ENCODE assay signal across 11 cellular contexts in genomic region chr2:29201979-29202378, GRCh38.
"Had no signal": no experiment of that assay in that cellular context is flagged by ENCODE, and none has a peak within 500 bp of the region (broad histone marks: within the 10 kb centered on the region; RNA-seq: fewer than 3 reads in every experiment).

No MANE protein-coding gene starts in this region.

- H3K27ac ChIP-seq: body of pancreas, stomach, testis, WERI-Rb-1 had no signal

- H3K27me3 ChIP-seq: body of pancreas, stomach, testis had no signal

- H3K4me1 ChIP-seq: body of pancreas, testis had no signal

- H3K36me3 ChIP-seq: stomach, WERI-Rb-1 had no signal

- H3K9me3 ChIP-seq: body of pancreas, stomach, testis had no signal

- H3K4me3 ChIP-seq: body of pancreas, stomach, testis had no signal

- DNase-seq: activated CD4-positive, alpha-beta memory T cell treated with anti-CD3 and anti-CD28 coated beads for 36 hours; activated CD4-positive, alpha-beta T cell treated with anti-CD3 and anti-CD28 coated beads for 36 hours; activated CD8-positive, alpha-beta memory T cell treated with anti-CD3 and anti-CD28 coated beads, Interleukin-2, amount 10 ng/mL, durations not matched to agents 7 days and 5 days; activated effector memory CD4-positive, alpha-beta T cell treated with anti-CD3 and anti-CD28 coated beads, Interleukin-2, amount 50 U/mL, for 16 hours; activated T-cell treated with anti-CD3 and anti-CD28 coated beads, Interleukin-2, amount 50 U/mL, for 24 hours; amygdala; body of pancreas; immature natural killer cell; stomach; testis; WERI-Rb-1 had no signal
